Comparison of ENCODE assay signal across 32 cellular contexts in the genomic region with DNA sequence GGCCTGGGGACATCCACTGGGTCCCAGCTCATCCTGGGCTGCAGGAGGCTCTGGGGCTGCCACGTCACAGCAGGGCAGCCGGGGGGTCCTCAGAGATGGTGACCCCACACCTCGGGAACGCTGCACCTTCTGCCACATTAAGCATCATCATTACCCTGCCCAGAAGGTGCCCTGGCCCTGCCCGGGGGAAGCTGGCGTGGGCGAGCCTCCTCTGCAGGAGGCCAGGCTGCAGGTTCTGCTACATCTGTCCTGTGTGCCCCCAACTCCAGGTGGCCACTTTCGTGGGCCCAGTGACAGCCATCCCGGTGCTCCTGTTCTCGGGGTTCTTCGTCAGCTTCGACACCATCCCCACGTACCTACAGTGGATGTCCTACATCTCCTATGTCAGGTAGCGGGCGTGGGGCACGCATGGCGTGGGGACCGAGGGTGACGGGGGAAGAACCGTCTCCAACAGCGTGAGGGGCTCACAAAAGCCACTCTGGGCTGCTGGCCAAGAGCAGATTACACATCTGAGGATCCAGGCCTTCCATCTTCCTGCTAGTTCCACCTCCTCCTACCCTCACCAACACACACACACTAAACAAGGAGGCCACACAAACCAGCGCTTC. TPM values are rescaled to one million over a fixed set of nuclear protein-coding genes. Genes with fewer than 3 reads are reported as not detected.
"Had no signal": no experiment of that assay in that cellular context is flagged by ENCODE, and none has a peak within 500 bp of the region (broad histone marks: within the 10 kb centered on the region; RNA-seq: fewer than 3 reads in every experiment).

No MANE protein-coding gene starts in this region.

- H3K4me3 Mint-ChIP-seq: mesothelial cell of epicardium; naive thymus-derived CD4-positive, alpha-beta T cell; nephron; neural progenitor cell; stimulated activated naive CD8-positive, alpha-beta T cell treated with anti-CD3 and anti-CD28 coated beads, Interleukin-15, amount 100 ng/mL, for 72 hours had no signal

- H3K36me3 Mint-ChIP-seq: neural progenitor cell had no signal

- FAIRE-seq: keratinocyte had no signal

- H3K9ac ChIP-seq: neural progenitor cell had no signal

- H3K4me3 ChIP-seq: gastrocnemius medialis, neural progenitor cell, prostate gland, right atrium auricular region, smooth muscle cell, suprapubic skin, transverse colon had no signal

- H3K4me1 ChIP-seq: gastrocnemius medialis, prostate gland, suprapubic skin, transverse colon had no signal

- H3K9me3 ChIP-seq: gastrocnemius medialis, prostate gland, right atrium auricular region, suprapubic skin, transverse colon had no signal

- ATAC-seq: esophagus mucosa; gastrocnemius medialis; left lobe of liver; naive thymus-derived CD4-positive, alpha-beta T cell; sciatic nerve had no signal

- H3K27ac Mint-ChIP-seq: mesothelial cell of epicardium; naive thymus-derived CD4-positive, alpha-beta T cell; nephron; neural progenitor cell; stimulated activated naive CD8-positive, alpha-beta T cell treated with anti-CD3 and anti-CD28 coated beads, Interleukin-15, amount 100 ng/mL, for 72 hours had no signal

- H3K36me3 ChIP-seq: neural progenitor cell, prostate gland had no signal

- H3K27me3 Mint-ChIP-seq: naive thymus-derived CD4-positive, alpha-beta T cell; stimulated activated naive CD8-positive, alpha-beta T cell treated with anti-CD3 and anti-CD28 coated beads, Interleukin-15, amount 100 ng/mL, for 72 hours had no signal

- H3K27ac ChIP-seq: epithelial cell of prostate, gastrocnemius medialis, neural progenitor cell, prostate gland, right atrium auricular region, suprapubic skin, transverse colon had no signal

- DNase-seq: cortex of kidney; foreskin fibroblast; gastrocnemius medialis; head of caudate nucleus; mesenchymal stem cell; naive thymus-derived CD4-positive, alpha-beta T cell; nucleus accumbens; stimulated activated CD4-positive, alpha-beta T cell treated with anti-CD3 and anti-CD28 coated beads, Interleukin-12 subunit alpha, Interleukin-12 subunit beta, amount 100 ng/mL, for 4 hours; stimulated activated CD4-positive, alpha-beta T cell treated with anti-CD3 and anti-CD28 coated beads, Interleukin-1b, Interleukin-23, amount 100 ng/mL, for 48 hours; stimulated activated CD4-positive, alpha-beta T cell treated with anti-CD3 and anti-CD28 coated beads, Interleukin-4, amount 100 ng/mL, for 1 hour; stimulated activated CD8-positive, alpha-beta memory T cell treated with anti-CD3 and anti-CD28 coated beads, Interleukin-4, amount 100 ng/mL, for 48 hours; stimulated activated naive CD4-positive, alpha-beta T cell; stimulated activated naive CD8-positive, alpha-beta T cell treated with anti-CD3 and anti-CD28 coated beads, Interleukin-15, amount 100 ng/mL, for 72 hours; transverse colon had no signal

RNA-seq across cellular contexts. Expression of a gene that starts 20.8 kb away (rescaled TPM):
- total RNA-seq: mesothelial cell of epicardium; naive thymus-derived CD4-positive, alpha-beta T cell; smooth muscle cell had no signal
- polyA plus RNA-seq: keratinocyte; naive thymus-derived CD4-positive, alpha-beta T cell had no signal

RNA-seq across cellular contexts. Expression of a gene that starts 56.4 kb away (rescaled TPM):
- total RNA-seq: dermis microvascular lymphatic vessel endothelial cell; esophagus mucosa; gastrocnemius medialis; glomerular endothelial cell; lower leg skin; lung microvascular endothelial cell; mesothelial cell of epicardium; naive thymus-derived CD4-positive, alpha-beta T cell; osteocyte; prostate gland; right atrium auricular region; sciatic nerve; smooth muscle cell; suprapubic skin; urinary bladder had no signal
- polyA plus RNA-seq: keratinocyte; naive thymus-derived CD4-positive, alpha-beta T cell; smooth muscle cell; urinary bladder had no signal
